In genomic region chr12:80291108-80291754, GRCh38 we compare ENCODE assay signal across 22 cellular contexts.
DNase-seq lines count a peak whose midpoint lies in the region; ATAC-seq and TF ChIP-seq lines count a peak whose summit lies in the region.
"Had no signal": no experiment of that assay in that cellular context is flagged by ENCODE, and none has a peak within 500 bp of the region (broad histone marks: within the 10 kb centered on the region; RNA-seq: fewer than 3 reads in every experiment).

No MANE protein-coding gene starts in this region.

- no peaks in the 10 kb centered on the region for H3K79me2 ChIP-seq in DOHH2 (ENCODE audit: control insufficient read depth, low read length)

- H3K27me3 ChIP-seq in DOHH2 (ENCODE audit: control insufficient read depth, low read length), result no peaks in the 10 kb centered on the region
- H3K27me3 ChIP-seq: breast epithelium, Peyer's patch, uterus had no signal

- H3K4me1 ChIP-seq in DOHH2 (ENCODE audit: control insufficient read depth, low read length), result peaks cover 33% of the 10 kb centered on the region
- H3K4me1 ChIP-seq: breast epithelium, Peyer's patch, uterus had no signal

- no peak overlapping the region for H3K4me3 Mint-ChIP-seq in activated T-cell treated with anti-CD3 and anti-CD28 coated beads, Interleukin-2, amount 50 U/mL, for 4 hours
- H3K4me3 Mint-ChIP-seq: activated naive CD4-positive, alpha-beta T cell treated with anti-CD3 and anti-CD28 coated beads, Interleukin-2, amount 50 U/mL, for 24 hours had no signal

- no peaks in the 10 kb centered on the region for H3K36me3 ChIP-seq in DOHH2 (ENCODE audit: control insufficient read depth, low read length)
- H3K36me3 ChIP-seq: breast epithelium, Peyer's patch, uterus had no signal

- peaks cover 6% of the 10 kb centered on the region for H3K27me3 Mint-ChIP-seq in activated T-cell treated with anti-CD3 and anti-CD28 coated beads, Interleukin-2, amount 50 U/mL, for 4 hours (ENCODE audit: low read depth)

- TF ChIP-seq CTCF in DOHH2 (IDR thresholded peaks at IDR 0.05; ENCODE audit: low read depth, low read length, poor library complexity, severe bottlenecking), result no peak

- DNase-seq in COLO668 (lab: John Stamatoyannopoulos, UW; ENCODE audit: unreplicated experiment) (no peak), GM19238 (ENCODE audit: insufficient read length, low spot score) (no peak)
- no peak for DNase-seq in activated CD4-positive, alpha-beta T cell treated with anti-CD3 and anti-CD28 coated beads for 1 hour
- no peak for DNase-seq in activated T-cell treated with anti-CD3 and anti-CD28 coated beads, Interleukin-2, amount 50 U/mL, for 4 hours
- DNase-seq: 8988T; activated CD8-positive, alpha-beta memory T cell treated with anti-CD3 and anti-CD28 coated beads, Interleukin-2, amount 50 U/mL, for 48 hours; GOT3; NCI-H187; NCI-H524; Peyer's patch; stimulated activated naive CD8-positive, alpha-beta T cell treated with anti-CD3 and anti-CD28 coated beads, Interleukin-15, Interleukin-2, amounts not matched to agents 100 U/mL and 50 U/mL, for 24 hours; uterus had no signal

- H3K9me2 ChIP-seq in DOHH2 (replicated peaks; ENCODE audit: control insufficient read depth, low read length), result no peaks in the 10 kb centered on the region

- H3K4me3 ChIP-seq in DOHH2 (ENCODE audit: low read length), result peak overlapping the region; percentile 27
- H3K4me3 ChIP-seq: breast epithelium, Peyer's patch, smooth muscle cell, uterus had no signal

- H3K9me3 Mint-ChIP-seq in activated T-cell treated with anti-CD3 and anti-CD28 coated beads, Interleukin-2, amount 50 U/mL, for 4 hours, result peaks cover 3% of the 10 kb centered on the region
- H3K9me3 Mint-ChIP-seq: activated naive CD4-positive, alpha-beta T cell treated with anti-CD3 and anti-CD28 coated beads, Interleukin-2, amount 50 U/mL, for 24 hours had no signal

- peak overlapping the region; percentile 34 for H3K4me2 ChIP-seq in DOHH2 (ENCODE audit: low read length)
- H3K4me2 ChIP-seq: smooth muscle cell had no signal

- ATAC-seq in GM19351 (IDR thresholded peaks at IDR 0.05; ENCODE audit: unreplicated experiment) (peak; percentile 55), HG02610 (IDR thresholded peaks at IDR 0.05; ENCODE audit: unreplicated experiment) (peak; percentile 36), HG03342 (IDR thresholded peaks at IDR 0.05; ENCODE audit: unreplicated experiment) (peak; percentile 54)
- ATAC-seq in activated T-cell treated with anti-CD3 and anti-CD28 coated beads, Interleukin-2, amount 50 U/mL, for 4 hours, result no peak
- ATAC-seq: left lobe of liver; stimulated activated naive CD8-positive, alpha-beta T cell treated with anti-CD3 and anti-CD28 coated beads, Interleukin-15, Interleukin-2, amounts not matched to agents 100 U/mL and 50 U/mL, for 24 hours had no signal

- no peaks in the 10 kb centered on the region for H3K9me3 ChIP-seq in DOHH2 (ENCODE audit: control insufficient read depth, insufficient read depth, low read length)
- H3K9me3 ChIP-seq: breast epithelium, Peyer's patch, uterus had no signal

- peak overlapping the region; percentile 38 for H3K27ac ChIP-seq in DOHH2 (ENCODE audit: low read depth, low read length)
- H3K27ac ChIP-seq: breast epithelium, C4-2B, HL-60, Peyer's patch, uterus had no signal

- H3K36me3 Mint-ChIP-seq in activated T-cell treated with anti-CD3 and anti-CD28 coated beads, Interleukin-2, amount 50 U/mL, for 4 hours (ENCODE audit: insufficient read depth), result no peaks in the 10 kb centered on the region
- H3K36me3 Mint-ChIP-seq: activated naive CD4-positive, alpha-beta T cell treated with anti-CD3 and anti-CD28 coated beads, Interleukin-2, amount 50 U/mL, for 24 hours had no signal

- H3F3A ChIP-seq in DOHH2 (ENCODE audit: control insufficient read depth, insufficient read depth), result no peaks in the 10 kb centered on the region

- no peaks in the 10 kb centered on the region for H4K20me1 ChIP-seq in DOHH2 (ENCODE audit: control insufficient read depth, insufficient read depth, low read depth, low read length)

- no peaks in the 10 kb centered on the region for H3K4me1 Mint-ChIP-seq in activated T-cell treated with anti-CD3 and anti-CD28 coated beads, Interleukin-2, amount 50 U/mL, for 4 hours (ENCODE audit: low read depth)
- H3K4me1 Mint-ChIP-seq: activated naive CD4-positive, alpha-beta T cell treated with anti-CD3 and anti-CD28 coated beads, Interleukin-2, amount 50 U/mL, for 24 hours had no signal

Comparison
In these comparisons a context has a peak if more than half of its experiments do, and no peak if none do; other contexts are left out.
1. ATAC-seq: peak in GM19351 (single experiment), HG02610 (single experiment) and HG03342 (single experiment); none in activated T-cell treated with anti-CD3 and anti-CD28 coated beads, Interleukin-2, amount 50 U/mL, for 4 hours (0 of 2).